In the genomic region with DNA sequence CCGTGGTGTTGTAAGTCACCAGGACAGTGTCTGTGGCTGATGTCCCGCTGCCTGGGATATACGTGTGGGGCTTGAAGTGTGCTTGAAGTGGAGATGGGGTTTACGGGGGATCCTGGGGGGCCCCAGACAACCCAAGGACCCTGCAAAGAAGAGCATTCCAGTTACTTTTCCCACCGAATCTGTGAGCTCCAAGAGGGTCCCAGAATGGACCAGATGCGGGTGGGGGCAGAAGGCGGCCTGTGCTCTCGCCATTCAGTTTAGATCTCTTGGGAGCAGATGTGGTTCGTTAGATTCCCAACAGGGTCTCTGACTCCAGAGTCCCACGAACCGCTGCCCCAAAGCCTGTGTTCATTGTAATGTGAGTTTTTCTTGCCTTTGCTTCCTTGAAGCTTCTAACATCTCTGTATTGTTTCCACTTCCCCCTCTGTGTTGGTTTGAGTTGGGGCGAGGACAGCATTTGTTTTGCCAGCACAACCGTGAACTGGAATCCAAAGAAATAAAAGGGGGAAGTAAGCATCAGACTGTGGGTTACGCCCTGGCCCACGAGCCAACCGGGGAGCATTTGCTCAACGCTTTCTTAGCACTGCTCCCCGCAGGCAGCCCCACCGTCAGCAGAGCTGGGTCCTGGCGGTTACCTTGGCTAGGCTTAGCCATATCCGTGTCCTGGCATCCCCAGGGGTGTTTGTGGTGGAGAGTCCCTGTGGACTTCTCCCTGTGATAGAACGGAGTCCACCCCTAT, we compare ENCODE assay signal across 15 cellular contexts.
DNase-seq lines count a peak whose midpoint lies in the region; ATAC-seq and TF ChIP-seq lines count a peak whose summit lies in the region.
"Had no signal": no experiment of that assay in that cellular context is flagged by ENCODE, and none has a peak within 500 bp of the region (broad histone marks: within the 10 kb centered on the region; RNA-seq: fewer than 3 reads in every experiment).

No MANE protein-coding gene starts in this region.

- DNase-seq in Right ventricle myocardium inferior (ENCODE audit: missing footprints) (no peak), right atrium auricular region (ENCODE audit: low spot score) (no peak), mucosa of descending colon (peak in 1 of 3 donors; percentile 64), colonic mucosa (no peak), esophagus muscularis mucosa (ENCODE audit: extremely low spot score) (no peak)
- no peak for DNase-seq in effector memory CD8-positive, alpha-beta T cell
- no peak for DNase-seq in activated CD4-positive, alpha-beta memory T cell treated with anti-CD3 and anti-CD28 coated beads, Interleukin-2, amount 10 ng/mL, durations not matched to agents 7 days and 5 days
- DNase-seq: activated naive CD4-positive, alpha-beta T cell treated with anti-CD3 and anti-CD28 coated beads for 36 hours; COR-L47; GDM1; islet precursor cell; NCI-H1105 treated with DMSO at 0.1 percent for 48 hours; OCI-M1; transverse colon had no signal

- intact Hi-C loops in Right ventricle myocardium inferior (cut with DNase I) (no loop called here), mucosa of descending colon (cut with DNase I, micrococcal nuclease) (no loop called here), colonic mucosa (cut with DNase I) (no loop called here), esophagus muscularis mucosa (cut with DNase I) (no loop called here)

- 72% methylated on average over 17 of the region's 22 CpGs for WGBS in esophagus muscularis mucosa

- TF ChIP-seq CTCF in right atrium auricular region (IDR thresholded peaks at IDR 0.05) (no peak), mucosa of descending colon (IDR thresholded peaks at IDR 0.05) (no peak), colonic mucosa (IDR thresholded peaks at IDR 0.05) (no peak), esophagus muscularis mucosa (IDR thresholded peaks at IDR 0.05) (no peak)

- peaks cover 0 to 28% of the 10 kb centered on the region in 2 donors for H3K4me1 ChIP-seq in right atrium auricular region
- peaks cover 6% of the 10 kb centered on the region for H3K4me1 ChIP-seq in mucosa of descending colon (ENCODE audit: low read depth)
- no peaks in the 10 kb centered on the region for H3K4me1 ChIP-seq in colonic mucosa
- peaks cover 9 to 21% (median 13%) of the 10 kb centered on the region in 4 donors for H3K4me1 ChIP-seq in esophagus muscularis mucosa

- no peak overlapping the region for H3K4me3 Mint-ChIP-seq in effector memory CD8-positive, alpha-beta T cell
- H3K4me3 Mint-ChIP-seq in activated CD4-positive, alpha-beta memory T cell treated with anti-CD3 and anti-CD28 coated beads, Interleukin-2, amount 10 ng/mL, durations not matched to agents 7 days and 5 days, result no peak overlapping the region
- H3K4me3 Mint-ChIP-seq: activated naive CD4-positive, alpha-beta T cell treated with anti-CD3 and anti-CD28 coated beads for 36 hours had no signal

- no peaks in the 10 kb centered on the region for H3K9me3 Mint-ChIP-seq in effector memory CD8-positive, alpha-beta T cell
- H3K9me3 Mint-ChIP-seq in activated CD4-positive, alpha-beta memory T cell treated with anti-CD3 and anti-CD28 coated beads, Interleukin-2, amount 10 ng/mL, durations not matched to agents 7 days and 5 days, result no peaks in the 10 kb centered on the region
- H3K9me3 Mint-ChIP-seq: activated naive CD4-positive, alpha-beta T cell treated with anti-CD3 and anti-CD28 coated beads for 36 hours had no signal

- H3K9me3 ChIP-seq in right atrium auricular region, result no peaks in the 10 kb centered on the region
- H3K9me3 ChIP-seq in mucosa of descending colon, result no peaks in the 10 kb centered on the region
- H3K9me3 ChIP-seq in colonic mucosa, result no peaks in the 10 kb centered on the region
- H3K9me3 ChIP-seq in esophagus muscularis mucosa, result no peaks in the 10 kb centered on the region
- H3K9me3 ChIP-seq: transverse colon had no signal

- H3K4me1 Mint-ChIP-seq in effector memory CD8-positive, alpha-beta T cell (ENCODE audit: low read depth in 2 of 2), result peaks cover 12 to 16% of the 10 kb centered on the region in 2 donors
- H3K4me1 Mint-ChIP-seq in activated CD4-positive, alpha-beta memory T cell treated with anti-CD3 and anti-CD28 coated beads, Interleukin-2, amount 10 ng/mL, durations not matched to agents 7 days and 5 days, result peaks cover 20% of the 10 kb centered on the region

- H3K27me3 ChIP-seq in right atrium auricular region (no peaks in the 10 kb centered on the region), colonic mucosa (no peaks in the 10 kb centered on the region), esophagus muscularis mucosa (no peaks in the 10 kb centered on the region)
- H3K27me3 ChIP-seq: transverse colon had no signal

- H3K27me3 Mint-ChIP-seq in effector memory CD8-positive, alpha-beta T cell, result peaks cover 28 to 48% of the 10 kb centered on the region in 2 donors
- peaks cover 11% of the 10 kb centered on the region for H3K27me3 Mint-ChIP-seq in activated CD4-positive, alpha-beta memory T cell treated with anti-CD3 and anti-CD28 coated beads, Interleukin-2, amount 10 ng/mL, durations not matched to agents 7 days and 5 days

- H3K27ac ChIP-seq in right atrium auricular region, result peak overlapping the region in 1 of 2 donors; percentile 28
- no peak overlapping the region for H3K27ac ChIP-seq in colonic mucosa
- no peak overlapping the region for H3K27ac ChIP-seq in esophagus muscularis mucosa (replicated peaks in 1 of 4)
- H3K27ac ChIP-seq: transverse colon had no signal

- H3K36me3 Mint-ChIP-seq in effector memory CD8-positive, alpha-beta T cell (ENCODE audit: insufficient read depth), result peaks cover 3% of the 10 kb centered on the region
- no peaks in the 10 kb centered on the region for H3K36me3 Mint-ChIP-seq in activated CD4-positive, alpha-beta memory T cell treated with anti-CD3 and anti-CD28 coated beads, Interleukin-2, amount 10 ng/mL, durations not matched to agents 7 days and 5 days (ENCODE audit: low read depth)

- H3K4me3 ChIP-seq in right atrium auricular region (no peak overlapping the region), mucosa of descending colon (no peak overlapping the region), colonic mucosa (no peak overlapping the region), esophagus muscularis mucosa (no peak overlapping the region)
- H3K4me3 ChIP-seq: transverse colon had no signal

- no peak overlapping the region for H3K9ac ChIP-seq in colonic mucosa (ENCODE audit: low read depth in 2 of 2, low read length in 2 of 2)

- POLR2A ChIA-PET in activated CD4-positive, alpha-beta memory T cell treated with anti-CD3 and anti-CD28 coated beads, Interleukin-2, amount 10 ng/mL, durations not matched to agents 7 days and 5 days (lab: Charles Lee), result no interaction called here

- TF ChIP-seq EP300 in esophagus muscularis mucosa (IDR thresholded peaks at IDR 0.05), result no peak

- ATAC-seq in Right ventricle myocardium inferior (peak; percentile 20), mucosa of descending colon (peak; percentile 39), HG02642 (IDR thresholded peaks at IDR 0.05; ENCODE audit: poor library complexity, unreplicated experiment) (no peak)
- ATAC-seq in effector memory CD8-positive, alpha-beta T cell (replicated peaks), result peak; percentile 29

- CTCF ChIA-PET in activated CD4-positive, alpha-beta memory T cell treated with anti-CD3 and anti-CD28 coated beads, Interleukin-2, amount 10 ng/mL, durations not matched to agents 7 days and 5 days (lab: Charles Lee), result no interaction called here

- TF ChIP-seq POLR2A in esophagus muscularis mucosa (IDR thresholded peaks at IDR 0.05; ENCODE audit: low read depth), result no peak

- no peak overlapping the region for H3K27ac Mint-ChIP-seq in effector memory CD8-positive, alpha-beta T cell
- H3K27ac Mint-ChIP-seq in activated CD4-positive, alpha-beta memory T cell treated with anti-CD3 and anti-CD28 coated beads, Interleukin-2, amount 10 ng/mL, durations not matched to agents 7 days and 5 days, result no peak overlapping the region
- H3K27ac Mint-ChIP-seq: activated naive CD4-positive, alpha-beta T cell treated with anti-CD3 and anti-CD28 coated beads for 36 hours had no signal

- peaks cover 29% of the 10 kb centered on the region for H3K36me3 ChIP-seq in right atrium auricular region
- H3K36me3 ChIP-seq in mucosa of descending colon (ENCODE audit: low read depth), result no peaks in the 10 kb centered on the region
- no peaks in the 10 kb centered on the region for H3K36me3 ChIP-seq in colonic mucosa
- peaks cover 24 to 49% (median 43%) of the 10 kb centered on the region in 4 donors for H3K36me3 ChIP-seq in esophagus muscularis mucosa
